ENCODE assay signal across 38 cellular contexts in genomic region chr2:16151651-16152050, GRCh38.
"Had no signal": no experiment of that assay in that cellular context is flagged by ENCODE, and none has a peak within 500 bp of the region (broad histone marks: within the 10 kb centered on the region; RNA-seq: fewer than 3 reads in every experiment).

No MANE protein-coding gene starts in this region.

- H3K36me3 Mint-ChIP-seq: activated CD8-positive, alpha-beta memory T cell treated with anti-CD3 and anti-CD28 coated beads, Interleukin-2, amount 10 ng/mL, durations not matched to agents 7 days and 5 days; activated naive CD4-positive, alpha-beta T cell treated with anti-CD3 and anti-CD28 coated beads, Interleukin-2, amount 10 ng/mL, durations not matched to agents 7 days and 5 days; activated naive CD4-positive, alpha-beta T cell treated with anti-CD3 and anti-CD28 coated beads, Interleukin-2, amount 50 U/mL, for 24 hours; activated naive CD8-positive, alpha-beta T cell; activated naive CD8-positive, alpha-beta T cell treated with anti-CD3 and anti-CD28 coated beads, Interleukin-2, amount 10 ng/mL, durations not matched to agents 7 days and 5 days; brain; WTC11 had no signal

- DNase-seq: activated CD4-positive, alpha-beta memory T cell treated with anti-CD3 and anti-CD28 coated beads, Interleukin-2, amount 10 ng/mL, durations not matched to agents 7 days and 5 days; activated CD4-positive, alpha-beta T cell treated with anti-CD3 and anti-CD28 coated beads for 1 hour; activated CD4-positive, alpha-beta T cell treated with anti-CD3 and anti-CD28 coated beads for 36 hours; activated CD4-positive, alpha-beta T cell treated with anti-CD3 and anti-CD28 coated beads for 48 hours; activated CD4-positive, alpha-beta T cell treated with anti-CD3 and anti-CD28 coated beads, Interleukin-2, amount 10 ng/mL, durations not matched to agents 7 days and 5 days; activated CD4-positive, alpha-beta T cell treated with anti-CD3 and anti-CD28 coated beads, Interleukin-2, amount 50 U/mL, for 48 hours; activated CD4-positive, CD25-positive, alpha-beta regulatory T cell; activated CD8-positive, alpha-beta memory T cell treated with anti-CD3 and anti-CD28 coated beads for 24 hours; activated CD8-positive, alpha-beta memory T cell treated with anti-CD3 and anti-CD28 coated beads, Interleukin-2, amount 10 ng/mL, durations not matched to agents 7 days and 5 days; activated CD8-positive, alpha-beta memory T cell treated with anti-CD3 and anti-CD28 coated beads, Interleukin-2, amount 50 U/mL, for 48 hours; activated CD8-positive, alpha-beta T cell treated with anti-CD3 and anti-CD28 coated beads, Interleukin-2, amount 10 ng/mL, durations not matched to agents 7 days and 5 days; activated effector memory CD4-positive, alpha-beta T cell treated with Interleukin-2 at 50 U/mL for 16 hours; activated gamma-delta T cell; activated naive CD4-positive, alpha-beta T cell treated with anti-CD3 and anti-CD28 coated beads, Interleukin-2, amount 10 ng/mL, durations not matched to agents 7 days and 5 days; activated naive CD4-positive, alpha-beta T cell treated with Interleukin-2 at 50 U/mL for 16 hours; activated naive CD8-positive, alpha-beta T cell treated with anti-CD3 and anti-CD28 coated beads, Interleukin-2, amount 10 ng/mL, durations not matched to agents 7 days and 5 days; activated naive CD8-positive, alpha-beta T cell treated with anti-CD3 and anti-CD28 coated beads, Interleukin-2, amount 50 U/mL, for 24 hours; activated T-cell treated with anti-CD3 and anti-CD28 coated beads, Interleukin-2, amount 50 U/mL, for 24 hours; activated T-cell treated with anti-CD3 and anti-CD28 coated beads, Interleukin-2, amount 50 U/mL, for 48 hours; amygdala; anterior cingulate cortex; caudate nucleus; cerebellar nuclear complex; T-helper 1 cell; T-helper 2 cell; T-helper 9 cell; WERI-Rb-1 had no signal

- H3K9me3 Mint-ChIP-seq: activated CD4-positive, alpha-beta memory T cell treated with anti-CD3 and anti-CD28 coated beads, Interleukin-2, amount 10 ng/mL, durations not matched to agents 7 days and 5 days; activated CD4-positive, alpha-beta T cell treated with anti-CD3 and anti-CD28 coated beads, Interleukin-2, amount 10 ng/mL, durations not matched to agents 7 days and 5 days; activated naive CD4-positive, alpha-beta T cell treated with anti-CD3 and anti-CD28 coated beads, Interleukin-2, amount 10 ng/mL, durations not matched to agents 7 days and 5 days; activated naive CD4-positive, alpha-beta T cell treated with anti-CD3 and anti-CD28 coated beads, Interleukin-2, amount 50 U/mL, for 24 hours; activated naive CD8-positive, alpha-beta T cell treated with anti-CD3 and anti-CD28 coated beads, Interleukin-2, amount 10 ng/mL, durations not matched to agents 7 days and 5 days; activated T-cell treated with anti-CD3 and anti-CD28 coated beads, Interleukin-2, amount 50 U/mL, for 24 hours; activated T-helper 2 cell treated with anti-CD3 and anti-CD28 coated beads, Interferon-gamma antibody, Interleukin-2, Interleukin-4, amounts not matched to agents 10 μg/mL and 5 μg/mL and 100 μg/mL, durations not matched to agents 14 hours and 24 hours and 36 hours; T-helper 1 cell treated with Interleukin-12 subunit alpha and Interleukin-12 subunit beta and Interleukin-4 antibody, amounts not matched to agents 30 μg/mL and 1 μg/mL, for 36 hours; T-helper 2 cell treated with Interferon-gamma antibody and Interleukin-4, amounts not matched to agents 5 μg/mL and 100 μg/mL, for 36 hours; WTC11 had no signal

- ATAC-seq: activated CD4-positive, alpha-beta T cell treated with anti-CD3 and anti-CD28 coated beads for 36 hours; activated CD4-positive, CD25-positive, alpha-beta regulatory T cell treated with anti-CD3 and anti-CD28 coated beads, Interleukin-2, amount 50 U/mL, for 24 hours; activated CD8-positive, alpha-beta memory T cell treated with anti-CD3 and anti-CD28 coated beads, Interleukin-2, amount 10 ng/mL, durations not matched to agents 7 days and 5 days; activated CD8-positive, alpha-beta T cell treated with anti-CD3 and anti-CD28 coated beads, Interleukin-2, amount 10 ng/mL, durations not matched to agents 7 days and 5 days; activated naive CD8-positive, alpha-beta T cell treated with anti-CD3 and anti-CD28 coated beads, Interleukin-2, amount 50 U/mL, for 24 hours; WTC11 had no signal

- H3K27ac Mint-ChIP-seq: activated CD4-positive, alpha-beta memory T cell treated with anti-CD3 and anti-CD28 coated beads, Interleukin-2, amount 10 ng/mL, durations not matched to agents 7 days and 5 days; activated CD4-positive, alpha-beta T cell treated with anti-CD3 and anti-CD28 coated beads for 36 hours; activated CD4-positive, alpha-beta T cell treated with anti-CD3 and anti-CD28 coated beads, Interleukin-2, amount 10 ng/mL, durations not matched to agents 7 days and 5 days; activated CD8-positive, alpha-beta memory T cell treated with anti-CD3 and anti-CD28 coated beads, Interleukin-2, amount 10 ng/mL, durations not matched to agents 7 days and 5 days; activated CD8-positive, alpha-beta T cell treated with anti-CD3 and anti-CD28 coated beads, Interleukin-2, amount 10 ng/mL, durations not matched to agents 7 days and 5 days; activated naive CD4-positive, alpha-beta T cell treated with anti-CD3 and anti-CD28 coated beads, Interleukin-2, amount 10 ng/mL, durations not matched to agents 7 days and 5 days; activated naive CD4-positive, alpha-beta T cell treated with anti-CD3 and anti-CD28 coated beads, Interleukin-2, amount 50 U/mL, for 24 hours; activated naive CD8-positive, alpha-beta T cell; activated naive CD8-positive, alpha-beta T cell treated with anti-CD3 and anti-CD28 coated beads, Interleukin-2, amount 10 ng/mL, durations not matched to agents 7 days and 5 days; activated naive CD8-positive, alpha-beta T cell treated with anti-CD3 and anti-CD28 coated beads, Interleukin-2, amount 50 U/mL, for 24 hours; activated T-cell treated with anti-CD3 and anti-CD28 coated beads, Interleukin-2, amount 50 U/mL, for 24 hours; activated T-helper 2 cell treated with anti-CD3 and anti-CD28 coated beads, Interferon-gamma antibody, Interleukin-2, Interleukin-4, amounts not matched to agents 10 μg/mL and 5 μg/mL and 100 μg/mL, durations not matched to agents 14 hours and 24 hours and 36 hours; brain; T-helper 1 cell treated with Interleukin-12 subunit alpha and Interleukin-12 subunit beta and Interleukin-4 antibody, amounts not matched to agents 30 μg/mL and 1 μg/mL, for 36 hours; T-helper 2 cell treated with Interferon-gamma antibody and Interleukin-4, amounts not matched to agents 5 μg/mL and 100 μg/mL, for 36 hours; WTC11 had no signal

- H3K27me3 ChIP-seq: ascending aorta, cardiac muscle cell had no signal

- H3K4me1 Mint-ChIP-seq: activated CD4-positive, alpha-beta memory T cell treated with anti-CD3 and anti-CD28 coated beads, Interleukin-2, amount 10 ng/mL, durations not matched to agents 7 days and 5 days; activated CD4-positive, alpha-beta T cell treated with anti-CD3 and anti-CD28 coated beads for 36 hours; activated CD4-positive, alpha-beta T cell treated with anti-CD3 and anti-CD28 coated beads, Interleukin-2, amount 10 ng/mL, durations not matched to agents 7 days and 5 days; activated CD8-positive, alpha-beta memory T cell treated with anti-CD3 and anti-CD28 coated beads, Interleukin-2, amount 10 ng/mL, durations not matched to agents 7 days and 5 days; activated naive CD4-positive, alpha-beta T cell treated with anti-CD3 and anti-CD28 coated beads, Interleukin-2, amount 10 ng/mL, durations not matched to agents 7 days and 5 days; activated naive CD4-positive, alpha-beta T cell treated with anti-CD3 and anti-CD28 coated beads, Interleukin-2, amount 50 U/mL, for 24 hours; activated naive CD8-positive, alpha-beta T cell treated with anti-CD3 and anti-CD28 coated beads, Interleukin-2, amount 10 ng/mL, durations not matched to agents 7 days and 5 days; activated naive CD8-positive, alpha-beta T cell treated with anti-CD3 and anti-CD28 coated beads, Interleukin-2, amount 50 U/mL, for 24 hours; central memory CD8-positive, alpha-beta T cell; WTC11 had no signal

- H3K4me3 ChIP-seq: ascending aorta, cardiac muscle cell had no signal

- H3K27me3 Mint-ChIP-seq: activated CD4-positive, alpha-beta memory T cell treated with anti-CD3 and anti-CD28 coated beads, Interleukin-2, amount 10 ng/mL, durations not matched to agents 7 days and 5 days; activated CD4-positive, alpha-beta T cell treated with anti-CD3 and anti-CD28 coated beads for 36 hours; activated CD4-positive, alpha-beta T cell treated with anti-CD3 and anti-CD28 coated beads, Interleukin-2, amount 10 ng/mL, durations not matched to agents 7 days and 5 days; activated CD8-positive, alpha-beta memory T cell treated with anti-CD3 and anti-CD28 coated beads, Interleukin-2, amount 10 ng/mL, durations not matched to agents 7 days and 5 days; activated naive CD4-positive, alpha-beta T cell treated with anti-CD3 and anti-CD28 coated beads, Interleukin-2, amount 10 ng/mL, durations not matched to agents 7 days and 5 days; activated naive CD8-positive, alpha-beta T cell treated with anti-CD3 and anti-CD28 coated beads, Interleukin-2, amount 10 ng/mL, durations not matched to agents 7 days and 5 days; brain; central memory CD8-positive, alpha-beta T cell had no signal

- H3K36me3 ChIP-seq: ascending aorta, cardiac muscle cell, WERI-Rb-1 had no signal

- H3K4me3 Mint-ChIP-seq: activated CD4-positive, alpha-beta memory T cell treated with anti-CD3 and anti-CD28 coated beads, Interleukin-2, amount 10 ng/mL, durations not matched to agents 7 days and 5 days; activated CD4-positive, alpha-beta T cell treated with anti-CD3 and anti-CD28 coated beads for 36 hours; activated CD4-positive, alpha-beta T cell treated with anti-CD3 and anti-CD28 coated beads, Interleukin-2, amount 10 ng/mL, durations not matched to agents 7 days and 5 days; activated CD8-positive, alpha-beta memory T cell treated with anti-CD3 and anti-CD28 coated beads, Interleukin-2, amount 10 ng/mL, durations not matched to agents 7 days and 5 days; activated CD8-positive, alpha-beta T cell treated with anti-CD3 and anti-CD28 coated beads, Interleukin-2, amount 10 ng/mL, durations not matched to agents 7 days and 5 days; activated naive CD4-positive, alpha-beta T cell treated with anti-CD3 and anti-CD28 coated beads, Interleukin-2, amount 10 ng/mL, durations not matched to agents 7 days and 5 days; activated naive CD4-positive, alpha-beta T cell treated with anti-CD3 and anti-CD28 coated beads, Interleukin-2, amount 50 U/mL, for 24 hours; activated naive CD8-positive, alpha-beta T cell; activated naive CD8-positive, alpha-beta T cell treated with anti-CD3 and anti-CD28 coated beads, Interleukin-2, amount 10 ng/mL, durations not matched to agents 7 days and 5 days; activated naive CD8-positive, alpha-beta T cell treated with anti-CD3 and anti-CD28 coated beads, Interleukin-2, amount 50 U/mL, for 24 hours; activated T-cell treated with anti-CD3 and anti-CD28 coated beads, Interleukin-2, amount 50 U/mL, for 24 hours; brain; central memory CD8-positive, alpha-beta T cell; T-helper 1 cell treated with Interleukin-12 subunit alpha and Interleukin-12 subunit beta and Interleukin-4 antibody, amounts not matched to agents 30 μg/mL and 1 μg/mL, for 36 hours; T-helper 2 cell treated with Interferon-gamma antibody and Interleukin-4, amounts not matched to agents 5 μg/mL and 100 μg/mL, for 36 hours; WTC11 had no signal

- H3K9me3 ChIP-seq: ascending aorta had no signal

- H3K4me1 ChIP-seq: ascending aorta had no signal
